ENCODE assay signal across 9 cellular contexts in genomic region chr2:68643011-68643873, GRCh38. TPM values are rescaled to one million over a fixed set of nuclear protein-coding genes. Genes with fewer than 3 reads are reported as not detected.
DNase-seq lines count a peak whose midpoint lies in the region; ATAC-seq, FAIRE-seq and TF ChIP-seq lines count a peak whose summit lies in the region.
"Had no signal": no experiment of that assay in that cellular context is flagged by ENCODE, and none has a peak within 500 bp of the region (broad histone marks: within the 10 kb centered on the region; RNA-seq: fewer than 3 reads in every experiment).

Gene PROKR1 (plus strand): TSS chr2:68643579. CDS start chr2:68645822, 2,243 bp downstream.

- H3K4me3 ChIP-seq in bronchial epithelial cell (ENCODE audit: low read depth, low read length) (peak within 1 kb of the TSS; percentile 34), left lung (peak within 1 kb of the TSS; percentile 36 to 38), stomach smooth muscle (ENCODE audit: low read length in 2 of 2) (peak within 1 kb of the TSS; percentile 39 to 72)

- H3K4me1 ChIP-seq in left lung, result peaks cover 4 to 14% of the 10 kb centered on the region in 2 donors
- H3K4me1 ChIP-seq in stomach smooth muscle (ENCODE audit: control insufficient read depth, insufficient read depth, low read length), result peaks cover 9% of the 10 kb centered on the region

- intact Hi-C loops in left lung (cut with DNase I), result no loop called here

- H3K27ac ChIP-seq in left lung, result no peak within 1 kb of the TSS
- H3K27ac ChIP-seq in stomach smooth muscle (ENCODE audit: low read length), result no peak within 1 kb of the TSS

- H3K36me3 ChIP-seq in bronchial epithelial cell (ENCODE audit: control insufficient read depth, insufficient read depth, low read length), result no peaks in the 10 kb centered on the region
- H3K36me3 ChIP-seq in left lung, result no peaks in the 10 kb centered on the region
- H3K36me3 ChIP-seq in stomach smooth muscle (ENCODE audit: control insufficient read depth in 2 of 2, insufficient read depth in 2 of 2, low read length in 2 of 2), result no peaks in the 10 kb centered on the region

- FAIRE-seq in bronchial epithelial cell (lab: Jason Lieb, UNC), result no peak
- FAIRE-seq: G401.6 had no signal

- H3K9me3 ChIP-seq in left lung (no peaks in the 10 kb centered on the region), stomach smooth muscle (ENCODE audit: control insufficient read depth in 2 of 2, low read length in 2 of 2) (peaks cover 0 to 4% of the 10 kb centered on the region in 2 donors)

- H3K27me3 ChIP-seq in bronchial epithelial cell (ENCODE audit: control insufficient read depth, insufficient read depth, low read length) (peaks cover 16% of the 10 kb centered on the region), left lung (peaks cover 28 to 66% of the 10 kb centered on the region in 2 donors), stomach smooth muscle (ENCODE audit: control insufficient read depth in 1 of 2, insufficient read depth in 2 of 2, low read length in 2 of 2) (peaks cover 32 to 47% of the 10 kb centered on the region in 2 donors)

- H3K9ac ChIP-seq in stomach smooth muscle (ENCODE audit: low read length in 2 of 2), result no peak within 1 kb of the TSS

- DNase-seq in NCI-H2196 (lab: John Stamatoyannopoulos, UW; ENCODE audit: unreplicated experiment) (peak; percentile 19), NCI-H2196 treated with DMSO at 0.1 percent for 48 hours (lab: John Stamatoyannopoulos, UW; ENCODE audit: unreplicated experiment) (no peak), NCI-H2171 (lab: John Stamatoyannopoulos, UW) (peak; percentile 23), bronchial epithelial cell (ENCODE audit: low read depth) (no peak), left lung (peak; percentile 38 to 85)
- no peak for DNase-seq in stimulated activated CD4-positive, alpha-beta T cell treated with anti-CD3 and anti-CD28 coated beads, Interleukin-2, amount 100 ng/mL, for 48 hours

- TF ChIP-seq CTCF in bronchial epithelial cell (IDR thresholded peaks at IDR 0.05; ENCODE audit: insufficient read depth, low read length, severe bottlenecking) (no peak), left lung (IDR thresholded peaks at IDR 0.05) (no peak)

- peak; percentile 94 for ATAC-seq in left lung
- no peak for ATAC-seq in GM19455 (IDR thresholded peaks at IDR 0.05; ENCODE audit: unreplicated experiment)

RNA-seq across cellular contexts. Expression of gene PROKR1, which starts in this region (rescaled TPM):
- total RNA-seq in bronchial epithelial cell, result not detected in 2 replicates
- total RNA-seq in left lung, result not detected

Comparison
In these comparisons a context has a peak if more than half of its experiments do, and no peak if none do; other contexts are left out.
1. DNase-seq: peak in NCI-H2196 (single experiment) and NCI-H2171 (single experiment); none in NCI-H2196 treated with DMSO at 0.1 percent for 48 hours (single experiment), bronchial epithelial cell (single experiment) and stimulated activated CD4-positive, alpha-beta T cell treated with anti-CD3 and anti-CD28 coated beads, Interleukin-2, amount 100 ng/mL, for 48 hours (0 of 2).
2. Peak in DNase-seq, ATAC-seq and H3K4me3 ChIP-seq in left lung; RNA of the gene not detected or under 1 TPM.
3. Peak in every context shown above with its lines, with median percentiles within 50 percentile points of each other: H3K4me3 ChIP-seq.